ENCODE assay signal across 12 cellular contexts in genomic region chr6:14417377-14417776, GRCh38.
DNase-seq lines count a peak whose midpoint lies in the region; ATAC-seq, FAIRE-seq and TF ChIP-seq lines count a peak whose summit lies in the region.
"Had no signal": no experiment of that assay in that cellular context is flagged by ENCODE, and none has a peak within 500 bp of the region (broad histone marks: within the 10 kb centered on the region; RNA-seq: fewer than 3 reads in every experiment).

No MANE protein-coding gene starts in this region.

- no peaks in the 10 kb centered on the region for H3K4me1 ChIP-seq in left lung
- H3K4me1 ChIP-seq: SJCRH30 had no signal

- ATAC-seq in left lung, result peak; percentile 37
- ATAC-seq in GM18867 (IDR thresholded peaks at IDR 0.05; ENCODE audit: unreplicated experiment), result no peak

- no peak overlapping the region for H3K27ac ChIP-seq in left lung
- H3K27ac ChIP-seq: SJCRH30 had no signal

- DNase-seq in Daoy (ENCODE audit: low read depth), result peak; percentile 11
- peak; percentile 13 for DNase-seq in HT1080 (ENCODE audit: low read depth)
- DNase-seq in bronchial epithelial cell (ENCODE audit: low read depth), result peak; percentile 81
- DNase-seq in left lung, result no peak
- no peak for DNase-seq in mesenteric fat pad (ENCODE audit: low spot score)
- DNase-seq in nucleus accumbens (lab: John Stamatoyannopoulos, UW), result no peak
- DNase-seq: CD4-positive, CD25-positive, alpha-beta regulatory T cell; GF-D8; NCI-H2029 treated with DMSO at 0.1 percent for 48 hours; NCI-H510A treated with DMSO at 0.1 percent for 48 hours; SJCRH30 had no signal

- no peaks in the 10 kb centered on the region for H3K9me3 ChIP-seq in left lung
- H3K9me3 ChIP-seq: SJCRH30 had no signal

- TF ChIP-seq CTCF in bronchial epithelial cell (IDR thresholded peaks at IDR 0.05; ENCODE audit: insufficient read depth, low read length, severe bottlenecking), result no peak
- TF ChIP-seq CTCF in left lung (IDR thresholded peaks at IDR 0.05), result no peak

- H3K4me3 ChIP-seq in bronchial epithelial cell (ENCODE audit: low read depth, low read length) (no peak overlapping the region), left lung (no peak overlapping the region)
- H3K4me3 ChIP-seq: SJCRH30 had no signal

- intact Hi-C loops in left lung (cut with DNase I), result no loop called here

- H3K36me3 ChIP-seq in bronchial epithelial cell (ENCODE audit: control insufficient read depth, insufficient read depth, low read length) (no peaks in the 10 kb centered on the region), left lung (no peaks in the 10 kb centered on the region)
- H3K36me3 ChIP-seq: SJCRH30 had no signal

- H3K27me3 ChIP-seq in bronchial epithelial cell (ENCODE audit: control insufficient read depth, insufficient read depth, low read length), result no peaks in the 10 kb centered on the region
- no peaks in the 10 kb centered on the region for H3K27me3 ChIP-seq in left lung
- H3K27me3 ChIP-seq: SJCRH30 had no signal

- peak; percentile 90 for FAIRE-seq in bronchial epithelial cell (lab: Jason Lieb, UNC)

Comparison
In these comparisons a context has a peak if more than half of its experiments do, and no peak if none do; other contexts are left out.
1. DNase-seq: peak in Daoy (single experiment), HT1080 (single experiment) and bronchial epithelial cell (single experiment); none in left lung (0 of 2), mesenteric fat pad (single experiment) and nucleus accumbens (0 of 56).